30 cellular contexts compared by ENCODE assay signal in genomic region chr10:124451227-124451807, GRCh38. TPM values are rescaled to one million over a fixed set of nuclear protein-coding genes. Genes with fewer than 3 reads are reported as not detected.
DNase-seq lines count a peak whose midpoint lies in the region; ATAC-seq, FAIRE-seq and TF ChIP-seq lines count a peak whose summit lies in the region.
"Had no signal": no experiment of that assay in that cellular context is flagged by ENCODE, and none has a peak within 500 bp of the region (broad histone marks: within the 10 kb centered on the region; RNA-seq: fewer than 3 reads in every experiment).

No MANE protein-coding gene starts in this region.

- no peaks in the 10 kb centered on the region for H3K79me2 ChIP-seq in K562 (ENCODE audit: control insufficient read depth, insufficient read depth, low read length)
- peaks cover 23% of the 10 kb centered on the region for H3K79me2 ChIP-seq in mesendoderm (ENCODE audit: control insufficient read depth, insufficient read depth, low read length)

- CTCF ChIA-PET in K562 (lab: Yijun Ruan, JAX; ENCODE audit: low intra/inter-chr PET ratio) = no interaction called here

- no peaks in the 10 kb centered on the region for H3K9me1 ChIP-seq in K562 (ENCODE audit: control insufficient read depth, insufficient read depth, low read length)

- H3K56ac ChIP-seq in mesendoderm (ENCODE audit: low read length) = peak overlapping the region; percentile 78

- H3K79me1 ChIP-seq in mesendoderm (ENCODE audit: low read length) = peaks cover 5% of the 10 kb centered on the region

- DNase-seq in K562 (ENCODE audit: extremely low read depth in 1 of 4, low spot score in 3 of 4) (no peak), mesendoderm (peak; percentile 82), NCI-H2171 treated with DMSO at 0.1 percent for 48 hours (lab: John Stamatoyannopoulos, UW) (no peak), esophagus muscularis mucosa (ENCODE audit: extremely low spot score) (no peak), D341Med (ENCODE audit: low spot score) (no peak)
- DNase-seq: activated CD4-positive, alpha-beta T cell treated with anti-CD3 and anti-CD28 coated beads, Interleukin-2, amount 10 ng/mL, durations not matched to agents 7 days and 5 days; activated naive CD4-positive, alpha-beta T cell treated with Interleukin-2 at 50 U/mL for 16 hours; activated T-cell treated with anti-CD3 and anti-CD28 coated beads, Interleukin-2, amount 50 U/mL, for 4 hours; body of pancreas; Calu3; DND-41; dorsolateral prefrontal cortex; HFFc6; hypothalamus; islet precursor cell; left ventricle myocardium superior; natural killer cell; NCI-H524; NK-92 treated with Interleukin-12 subunit alpha and Interleukin-12 subunit beta, amount 100 ng/mL, for 24 hours; ovary; Right ventricle myocardium superior; stimulated activated CD4-positive, alpha-beta T cell treated with anti-CD3 and anti-CD28 coated beads, Interleukin-2, amount 100 ng/mL, for 48 hours; upper lobe of right lung had no signal

- H3K4me1 ChIP-seq in HUES48 (ENCODE audit: control insufficient read depth, insufficient read depth, low read length) = peaks cover 56% of the 10 kb centered on the region
- peaks cover 3 to 15% of the 10 kb centered on the region in 2 experiments; a peak in 4 of 5 replicates for H3K4me1 ChIP-seq in K562 (replicated peaks in 1 of 2; ENCODE audit: control insufficient read depth in 2 of 2, insufficient read depth in 2 of 2, low read length in 2 of 2)
- peaks cover 16% of the 10 kb centered on the region for H3K4me1 ChIP-seq in mesendoderm (ENCODE audit: control insufficient read depth, low read depth, low read length)
- peaks cover 17 to 40% (median 38%) of the 10 kb centered on the region in 4 donors for H3K4me1 ChIP-seq in esophagus muscularis mucosa

- H3K4me3 ChIP-seq in HUES48 (ENCODE audit: low read depth, low read length) (peak overlapping the region; percentile 59), K562 (no peak overlapping the region), mesendoderm (ENCODE audit: low read length) (no peak overlapping the region), esophagus muscularis mucosa (no peak overlapping the region)
- H3K4me3 ChIP-seq: body of pancreas, ovary, right atrium auricular region, upper lobe of right lung had no signal

- in situ Hi-C loops in K562 (cut with MboI) = no loop called here

- POLR2A ChIA-PET in K562 (lab: Yijun Ruan, JAX) = no interaction called here

- H4K20me1 ChIP-seq in K562 (replicated peaks; ENCODE audit: control insufficient read depth, insufficient read depth, low read length) = no peaks in the 10 kb centered on the region

- H3K27me3 ChIP-seq in HUES48 (ENCODE audit: control insufficient read depth, insufficient read depth, low read length) (peaks cover 77% of the 10 kb centered on the region), K562 (ENCODE audit: control insufficient read depth in 2 of 2, insufficient read depth in 2 of 2, low read length in 2 of 2) (no peaks in the 10 kb centered on the region), mesendoderm (ENCODE audit: insufficient read depth, low read length, poor library complexity) (no peaks in the 10 kb centered on the region), esophagus muscularis mucosa (peaks cover 7 to 93% (median 46%) of the 10 kb centered on the region in 4 donors)

- intact Hi-C loops in K562 (cut with micrococcal nuclease) = no loop called here
- intact Hi-C loops in esophagus muscularis mucosa (cut with DNase I) = no loop called here

- whole genome bisulfite sequencing in K562 (ENCODE audit: insufficient coverage, low coverage, missing lambda C conversion rate) = 44% methylated on average over 8 of the region's 8 CpGs
- no CpG with 5 or more reads among the region's 8 CpGs for WGBS in mesendoderm (ENCODE audit: extremely low coverage, insufficient coverage, low lambda C conversion rate)
- 49% methylated on average over 8 of the region's 8 CpGs for WGBS in esophagus muscularis mucosa

- TF ChIP-seq CTCF in K562 (IDR thresholded peaks at IDR 0.05 in 2 of 3, conservative IDR thresholded peaks at IDR 0.05 in 1 of 3; ENCODE audit: insufficient read depth in 2 of 3, low read depth in 1 of 3, low read length in 3 of 3) (no peak), esophagus muscularis mucosa (IDR thresholded peaks at IDR 0.05) (no peak)

- H3K23ac ChIP-seq in mesendoderm (ENCODE audit: low read length) = peak overlapping the region; percentile 32

- no peak for FAIRE-seq in K562 (lab: Jason Lieb, UNC)
- FAIRE-seq: endothelial cell of umbilical vein had no signal

- peak overlapping the region; percentile 79 for H2BK5ac ChIP-seq in mesendoderm (ENCODE audit: low read length)

- H3K9me3 ChIP-seq in HUES48 (ENCODE audit: control insufficient read depth, insufficient read depth, low read length) (no peaks in the 10 kb centered on the region), K562 (replicated peaks; ENCODE audit: control insufficient read depth, insufficient read depth, low read depth, low read length) (no peaks in the 10 kb centered on the region), esophagus muscularis mucosa (no peaks in the 10 kb centered on the region)
- H3K9me3 ChIP-seq: body of pancreas, ovary, right atrium auricular region, upper lobe of right lung had no signal

- H3K9ac ChIP-seq in HUES48 (ENCODE audit: low read depth, low read length) = no peak overlapping the region
- H3K9ac ChIP-seq in K562 (ENCODE audit: insufficient read depth in 1 of 2, low read depth in 2 of 2, low read length in 2 of 2) = no peak overlapping the region
- H3K9ac ChIP-seq in mesendoderm (ENCODE audit: low read length) = peak overlapping the region; percentile 62
- H3K9ac ChIP-seq: KMS-11 had no signal

- H2BK15ac ChIP-seq in mesendoderm (replicated peaks; ENCODE audit: low read depth) = peak overlapping the region; percentile 10

- no TSS peak for BruUV-seq in K562 (replicated peaks; lab: Mats Ljungman, UMichigan)

- no peak for TF ChIP-seq RAD21 in K562 (CRISPR knock-in tag; conservative IDR thresholded peaks at IDR 0.05 in 1 of 2, IDR thresholded peaks at IDR 0.05 in 1 of 2)

- H2AK5ac ChIP-seq in mesendoderm (ENCODE audit: low read length) = no peak overlapping the region

- H3K4me2 ChIP-seq in K562 (ENCODE audit: insufficient read depth, low read length) (no peak overlapping the region), mesendoderm (ENCODE audit: low read length) (peak overlapping the region; percentile 20)
- H3K4me2 ChIP-seq: KMS-11 had no signal

- H3K18ac ChIP-seq in mesendoderm (ENCODE audit: low read length) = peak overlapping the region; percentile 71

- TF ChIP-seq POLR2A in K562 (conservative IDR thresholded peaks at IDR 0.05) (no peak), esophagus muscularis mucosa (IDR thresholded peaks at IDR 0.05; ENCODE audit: low read depth) (no peak)

- H4K8ac ChIP-seq in mesendoderm (ENCODE audit: low read depth, low read length) = no peak overlapping the region

- H3K27ac ChIP-seq in HUES48 (ENCODE audit: low read depth, low read length) (peak overlapping the region; percentile 86), K562 (ENCODE audit: extremely low read depth, low read depth, low read length) (no peak overlapping the region), mesendoderm (ENCODE audit: low read depth, low read length) (peak overlapping the region; percentile 93), esophagus muscularis mucosa (replicated peaks in 1 of 4) (no peak overlapping the region)
- H3K27ac ChIP-seq: body of pancreas, dorsolateral prefrontal cortex, KMS-11, ovary, right atrium auricular region, upper lobe of right lung had no signal

- H2BK120ac ChIP-seq in mesendoderm (ENCODE audit: low read depth, low read length) = peak overlapping the region; percentile 88

- ATAC-seq in K562 (0 out of 3 replicates have a peak, but pooled peaks have one; percentile 42), GM18861 (IDR thresholded peaks at IDR 0.05; ENCODE audit: unreplicated experiment) (no peak)
- ATAC-seq: activated T-cell treated with anti-CD3 and anti-CD28 coated beads, Interleukin-2, amount 50 U/mL, for 4 hours; body of pancreas; left ventricle myocardium superior; natural killer cell; stimulated activated memory B cell treated with anti-CD40 and anti-IgM and Interleukin-4, amounts not matched to agents 10 μg/mL and 1 μg/mL and 100 μg/mL, for 72 hours; upper lobe of right lung had no signal

- TF ChIP-seq EP300 in K562 (IDR thresholded peaks at IDR 0.05; ENCODE audit: low read length) = no peak
- no peak for TF ChIP-seq EP300 in esophagus muscularis mucosa (IDR thresholded peaks at IDR 0.05)

- H3K36me3 ChIP-seq in HUES48 (ENCODE audit: control insufficient read depth, insufficient read depth, low read length) (no peaks in the 10 kb centered on the region), K562 (ENCODE audit: control insufficient read depth, insufficient read depth, low read length) (no peaks in the 10 kb centered on the region), mesendoderm (ENCODE audit: control insufficient read depth, insufficient read depth, low read length) (no peaks in the 10 kb centered on the region), esophagus muscularis mucosa (no peaks in the 10 kb centered on the region)
- H3K36me3 ChIP-seq: ovary, right atrium auricular region, upper lobe of right lung had no signal

- peak overlapping the region; percentile 98 for H4K5ac ChIP-seq in mesendoderm (ENCODE audit: low read length)

- peak overlapping the region; percentile 87 for H3K4ac ChIP-seq in mesendoderm (ENCODE audit: low read depth, low read length)

- no peak overlapping the region for H2AFZ ChIP-seq in K562 (ENCODE audit: low read depth, low read length)

RNA-seq across cellular contexts. Expression of gene NKX1-2, which starts 1.5 kb away (rescaled TPM):
- total RNA-seq in K562 (2011; cell fraction: chromatin; rRNA removed; ENCODE audit: low replicate concordance) = not detected in 2 replicates
- not detected in 2 replicates for total RNA-seq in K562 (2011; cell fraction: nucleolus; rRNA removed)
- not detected in 2 replicates for total RNA-seq in K562 (2011; cell fraction: nucleoplasm; rRNA removed)
- total RNA-seq in K562 (2014; rRNA removed) (not detected in 2 replicates), K562 (2014; rRNA removed; fragmentation: Illumina TruSeq; extraction: Trizol) (not detected in 2 replicates), K562 (2015; rRNA removed; fragmentation: Illumina TruSeq; extraction: Trizol) (not detected in 2 replicates), K562 (2021) (0.04 TPM in 1 of 2 replicates, not detected in the other), esophagus muscularis mucosa (not detected)
- polyA plus RNA-seq in K562 (2011; rRNA removed) (not detected in 2 replicates), K562 (2014; fragmentation: Illumina TruSeq; extraction: Trizol) (not detected in 2 replicates), K562 (2014; fragmentation: Nextera tagmentation; extraction: Ambion mirVana) (not detected), K562 (2014; rRNA removed) (not detected in 2 replicates)
- polyA plus RNA-seq in K562 (2011; cell fraction: cytosol; rRNA removed) = not detected in 2 replicates
- not detected in 2 replicates for polyA plus RNA-seq in K562 (2011; cell fraction: nucleus; rRNA removed)
- not detected in 2 replicates for polyA plus RNA-seq in K562 (2012)
- not detected in 2 replicates for polyA minus RNA-seq in K562 (2011; rRNA and poly(A)+ RNA removed)
- not detected in 2 replicates for polyA minus RNA-seq in K562 (2011; cell fraction: cytosol; rRNA and poly(A)+ RNA removed)
- polyA minus RNA-seq in K562 (2011; cell fraction: nucleus; rRNA and poly(A)+ RNA removed) = not detected in 2 replicates
- 53.0 TPM for polyA plus RNA-seq in mesendoderm (2013, experiment 1 of 2)
- 54.5 TPM for polyA plus RNA-seq in mesendoderm (2013, experiment 2 of 2)
- total RNA-seq: activated CD4-positive, alpha-beta T cell treated with anti-CD3 and anti-CD28 coated beads, Interleukin-2, amount 10 ng/mL, durations not matched to agents 7 days and 5 days; activated T-cell treated with anti-CD3 and anti-CD28 coated beads, Interleukin-2, amount 50 U/mL, for 4 hours; body of pancreas; Calu3; endothelial cell of umbilical vein; HFFc6; left ventricle myocardium superior; natural killer cell; right atrium auricular region; Right ventricle myocardium superior; upper lobe of right lung had no signal
- polyA plus RNA-seq: adipose tissue, endothelial cell of umbilical vein, ovary had no signal

RNA-seq across cellular contexts. Expression of gene LHPP, which starts 10.3 kb away (rescaled TPM):
- total RNA-seq in K562 (2011; cell fraction: chromatin; rRNA removed; ENCODE audit: low replicate concordance) = 4.8 and 10.8 TPM in 2 replicates
- total RNA-seq in K562 (2011; cell fraction: nucleolus; rRNA removed) = 8.4 and 8.8 TPM in 2 replicates
- total RNA-seq in K562 (2011; cell fraction: nucleoplasm; rRNA removed) = 5.4 and 5.6 TPM in 2 replicates
- total RNA-seq in K562 (2014; rRNA removed) (2.4 and 6.0 TPM in 2 replicates), K562 (2014; rRNA removed; fragmentation: Illumina TruSeq; extraction: Trizol) (2.2 and 3.3 TPM in 2 replicates), K562 (2015; rRNA removed; fragmentation: Illumina TruSeq; extraction: Trizol) (3.0 and 3.3 TPM in 2 replicates), K562 (2021) (5.3 and 6.3 TPM in 2 replicates), esophagus muscularis mucosa (10 to 100 TPM; 10.8 to 20.9 (median 15.7) TPM)
- polyA plus RNA-seq in K562 (2011; rRNA removed) (6.6 and 7.4 TPM in 2 replicates), K562 (2014; fragmentation: Illumina TruSeq; extraction: Trizol) (3.0 and 3.2 TPM in 2 replicates), K562 (2014; fragmentation: Nextera tagmentation; extraction: Ambion mirVana) (under 1 TPM; 0.34 to 0.56 TPM), K562 (2014; rRNA removed) (4.1 and 6.4 TPM in 2 replicates)
- polyA plus RNA-seq in K562 (2011; cell fraction: cytosol; rRNA removed) = 5.8 and 6.9 TPM in 2 replicates
- 8.0 and 9.5 TPM in 2 replicates for polyA plus RNA-seq in K562 (2011; cell fraction: nucleus; rRNA removed)
- 7.6 and 10.8 TPM in 2 replicates for polyA plus RNA-seq in K562 (2012)
- polyA minus RNA-seq in K562 (2011; rRNA and poly(A)+ RNA removed) = 2.7 and 4.6 TPM in 2 replicates
- 2.4 and 4.1 TPM in 2 replicates for polyA minus RNA-seq in K562 (2011; cell fraction: cytosol; rRNA and poly(A)+ RNA removed)
- polyA minus RNA-seq in K562 (2011; cell fraction: nucleus; rRNA and poly(A)+ RNA removed) = 2.6 and 3.4 TPM in 2 replicates
- polyA plus RNA-seq in mesendoderm (2013, experiment 1 of 2) = 8.5 TPM
- polyA plus RNA-seq in mesendoderm (2013, experiment 2 of 2) = 8.8 TPM

RNA-seq across cellular contexts. Expression of gene OAT, which starts 32.6 kb away (rescaled TPM):
- 51.6 and 128 TPM in 2 replicates for total RNA-seq in K562 (2011; cell fraction: chromatin; rRNA removed; ENCODE audit: low replicate concordance)
- 37.5 and 42.6 TPM in 2 replicates for total RNA-seq in K562 (2011; cell fraction: nucleolus; rRNA removed)
- 70.5 and 72.6 TPM in 2 replicates for total RNA-seq in K562 (2011; cell fraction: nucleoplasm; rRNA removed)
- total RNA-seq in K562 (2014; rRNA removed) (100 and 106 TPM in 2 replicates), K562 (2014; rRNA removed; fragmentation: Illumina TruSeq; extraction: Trizol) (214 and 230 TPM in 2 replicates), K562 (2015; rRNA removed; fragmentation: Illumina TruSeq; extraction: Trizol) (139 and 152 TPM in 2 replicates), K562 (2021) (119 and 132 TPM in 2 replicates), esophagus muscularis mucosa (100 to 1,000 TPM in 3 of 4 donors, 10 to 100 TPM in 1; 98.8 to 169 (median 143) TPM)
- polyA plus RNA-seq in K562 (2011; rRNA removed) (160 and 195 TPM in 2 replicates), K562 (2014; fragmentation: Illumina TruSeq; extraction: Trizol) (149 and 163 TPM in 2 replicates), K562 (2014; fragmentation: Nextera tagmentation; extraction: Ambion mirVana) (100 to 1,000 TPM; 294 to 312 TPM), K562 (2014; rRNA removed) (142 and 154 TPM in 2 replicates)
- polyA plus RNA-seq in K562 (2011; cell fraction: cytosol; rRNA removed) = 55.6 and 107 TPM in 2 replicates
- polyA plus RNA-seq in K562 (2011; cell fraction: nucleus; rRNA removed) = 57.6 and 85.7 TPM in 2 replicates
- polyA plus RNA-seq in K562 (2012) = 89.1 and 119 TPM in 2 replicates
- 127 and 155 TPM in 2 replicates for polyA minus RNA-seq in K562 (2011; rRNA and poly(A)+ RNA removed)
- polyA minus RNA-seq in K562 (2011; cell fraction: cytosol; rRNA and poly(A)+ RNA removed) = 45.8 and 73.7 TPM in 2 replicates
- polyA minus RNA-seq in K562 (2011; cell fraction: nucleus; rRNA and poly(A)+ RNA removed) = 17.1 and 34.4 TPM in 2 replicates
- polyA plus RNA-seq in mesendoderm (2013, experiment 1 of 2) = 98.1 TPM
- polyA plus RNA-seq in mesendoderm (2013, experiment 2 of 2) = 97.6 TPM

Comparison
In these comparisons a context has a peak if more than half of its experiments do, and no peak if none do; other contexts are left out.
1. H3K27ac ChIP-seq: peak in HUES48 (single experiment) and mesendoderm (single experiment); none in K562 (single experiment) and esophagus muscularis mucosa (0 of 4).